ENCODE assay signal across 12 cellular contexts in the genomic region with DNA sequence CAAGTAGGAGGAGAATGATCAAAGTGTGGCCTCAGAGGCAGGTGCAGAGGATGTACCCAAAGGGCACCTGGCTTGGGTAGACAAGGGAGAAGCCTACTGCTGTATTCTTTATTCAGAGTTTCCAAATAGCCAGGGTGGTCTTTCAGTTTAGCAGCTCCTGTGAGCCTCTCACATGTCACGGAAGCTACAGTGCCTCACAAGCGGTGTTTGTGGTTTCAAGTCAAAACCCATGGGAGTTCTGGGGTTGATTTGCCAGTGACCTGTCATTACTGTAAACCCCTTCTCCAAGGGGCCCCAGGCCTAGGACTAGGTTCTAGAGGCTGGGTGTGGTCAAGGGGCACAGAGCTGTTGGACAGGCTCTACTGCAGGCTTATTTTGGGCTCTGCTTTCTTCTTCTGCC. TPM values are rescaled to one million over a fixed set of nuclear protein-coding genes. Genes with fewer than 3 reads are reported as not detected.
A peak's percentile ranks its signal among the peaks of the same experiment; 100 is the strongest.
DNase-seq lines count a peak whose midpoint lies in the region; ATAC-seq and TF ChIP-seq lines count a peak whose summit lies in the region.
"Had no signal": no experiment of that assay in that cellular context is flagged by ENCODE, and none has a peak within 500 bp of the region (broad histone marks: within the 10 kb centered on the region; RNA-seq: fewer than 3 reads in every experiment).

No MANE protein-coding gene starts in this region.

- no peaks in the 10 kb centered on the region for H3K36me3 ChIP-seq in thyroid gland
- H3K36me3 ChIP-seq: neutrophil had no signal

- DNase-seq in activated naive CD8-positive, alpha-beta T cell treated with anti-CD3 and anti-CD28 coated beads for 36 hours: peak; percentile 59
- no peak for DNase-seq in DMS153 (lab: John Stamatoyannopoulos, UW)
- no peak for DNase-seq in kidney tubule cell (ENCODE audit: low spot score)
- DNase-seq in thyroid gland: no peak
- DNase-seq in T-helper 9 cell: no peak
- DNase-seq: activated CD4-positive, CD25-positive, alpha-beta regulatory T cell treated with anti-CD3 and anti-CD28 coated beads, Interleukin-2, amount 50 U/mL, for 72 hours; NCI-H510A had no signal

- H3K27ac ChIP-seq in thyroid gland: no peak overlapping the region
- H3K27ac ChIP-seq: hepatocyte, neutrophil had no signal

- ATAC-seq in GM18508 (IDR thresholded peaks at IDR 0.05; ENCODE audit: insufficient read depth, unreplicated experiment) (peak; percentile 42), GM21381 (IDR thresholded peaks at IDR 0.05; ENCODE audit: unreplicated experiment) (peak; percentile 70), HG03159 (IDR thresholded peaks at IDR 0.05; ENCODE audit: unreplicated experiment) (peak; percentile 45)

- peaks cover 55% of the 10 kb centered on the region for H3K4me1 Mint-ChIP-seq in activated naive CD8-positive, alpha-beta T cell treated with anti-CD3 and anti-CD28 coated beads for 36 hours

- intact Hi-C loops in thyroid gland (cut with DNase I): no loop called here

- no peaks in the 10 kb centered on the region for H3K36me3 Mint-ChIP-seq in activated naive CD8-positive, alpha-beta T cell treated with anti-CD3 and anti-CD28 coated beads for 36 hours

- no peak overlapping the region for H3K4me3 ChIP-seq in thyroid gland (replicated peaks in 1 of 3)
- H3K4me3 ChIP-seq: hepatocyte had no signal

- no peak overlapping the region for H3K4me3 Mint-ChIP-seq in activated naive CD8-positive, alpha-beta T cell treated with anti-CD3 and anti-CD28 coated beads for 36 hours

- no peaks in the 10 kb centered on the region for H3K27me3 Mint-ChIP-seq in activated naive CD8-positive, alpha-beta T cell treated with anti-CD3 and anti-CD28 coated beads for 36 hours

- H3K4me1 ChIP-seq in thyroid gland: no peaks in the 10 kb centered on the region

- no peaks in the 10 kb centered on the region for H3K27me3 ChIP-seq in thyroid gland
- H3K27me3 ChIP-seq: hepatocyte, neutrophil had no signal

- TF ChIP-seq CTCF in thyroid gland (IDR thresholded peaks at IDR 0.05): no peak

- TF ChIP-seq POLR2A in thyroid gland (IDR thresholded peaks at IDR 0.05): no peak

- no peaks in the 10 kb centered on the region for H3K9me3 Mint-ChIP-seq in activated naive CD8-positive, alpha-beta T cell treated with anti-CD3 and anti-CD28 coated beads for 36 hours

- H3K27ac Mint-ChIP-seq in activated naive CD8-positive, alpha-beta T cell treated with anti-CD3 and anti-CD28 coated beads for 36 hours: peak overlapping the region; percentile 59

- no peaks in the 10 kb centered on the region for H3K9me3 ChIP-seq in thyroid gland
- H3K9me3 ChIP-seq: neutrophil had no signal

- WGBS in thyroid gland, 2 donors: 94 to 100% methylated on average over 2 of the region's 2 CpGs

RNA-seq across cellular contexts. Expression of a gene that starts 10.2 kb away (rescaled TPM):
- total RNA-seq in activated naive CD8-positive, alpha-beta T cell treated with anti-CD3 and anti-CD28 coated beads for 36 hours: not detected
- 1 to 10 TPM in 3 of 4 donors, under 1 TPM in 1; 0.34 to 2.3 (median 1.6) TPM for total RNA-seq in thyroid gland
- total RNA-seq: hepatocyte had no signal

RNA-seq across cellular contexts. Expression of a gene that starts 11.9 kb away (rescaled TPM):
- total RNA-seq in activated naive CD8-positive, alpha-beta T cell treated with anti-CD3 and anti-CD28 coated beads for 36 hours: not detected
- total RNA-seq in thyroid gland: not detected
